In genomic region chr3:170634663-170635096, GRCh38 we compare ENCODE assay signal across 12 cellular contexts. TPM values are rescaled to one million over a fixed set of nuclear protein-coding genes. Genes with fewer than 3 reads are reported as not detected.
A peak's percentile ranks its signal among the peaks of the same experiment; 100 is the strongest.
DNase-seq lines count a peak whose midpoint lies in the region; ATAC-seq and TF ChIP-seq lines count a peak whose summit lies in the region.
"Had no signal": no experiment of that assay in that cellular context is flagged by ENCODE, and none has a peak within 500 bp of the region (broad histone marks: within the 10 kb centered on the region; RNA-seq: fewer than 3 reads in every experiment).

No MANE protein-coding gene starts in this region.

- H3K4me3 ChIP-seq in esophagus muscularis mucosa (no peak overlapping the region), BE2C (ENCODE audit: low read depth, low read length) (no peak overlapping the region), Caco-2 (ENCODE audit: low read depth, low read length) (no peak overlapping the region)
- H3K4me3 ChIP-seq: sigmoid colon had no signal

- no peaks in the 10 kb centered on the region for H3K4me1 Mint-ChIP-seq in Caco-2 (ENCODE audit: low read depth, unreplicated experiment)

- no peaks in the 10 kb centered on the region for H3K9me3 Mint-ChIP-seq in Caco-2 (ENCODE audit: unreplicated experiment)
- H3K9me3 Mint-ChIP-seq: stimulated activated naive CD8-positive, alpha-beta T cell treated with anti-CD3 and anti-CD28 coated beads, Interleukin-15, Interleukin-2, amounts not matched to agents 100 ng/mL and 50 ng/mL, for 24 hours had no signal

- no TSS peak for BruUV-seq in Caco-2 (replicated peaks; lab: Mats Ljungman, UMichigan)

- no peak for TF ChIP-seq EP300 in esophagus muscularis mucosa (IDR thresholded peaks at IDR 0.05)

- H3K27me3 ChIP-seq in esophagus muscularis mucosa (no peaks in the 10 kb centered on the region), BE2C (no peaks in the 10 kb centered on the region), Caco-2 (replicated peaks; ENCODE audit: control insufficient read depth, insufficient read depth, low read length) (no peaks in the 10 kb centered on the region)
- H3K27me3 ChIP-seq: sigmoid colon had no signal

- H3K27ac Mint-ChIP-seq in Caco-2 (ENCODE audit: unreplicated experiment) = no peak overlapping the region
- H3K27ac Mint-ChIP-seq: stimulated activated naive CD8-positive, alpha-beta T cell treated with anti-CD3 and anti-CD28 coated beads, Interleukin-15, Interleukin-2, amounts not matched to agents 100 ng/mL and 50 ng/mL, for 24 hours had no signal

- WGBS in esophagus muscularis mucosa = 70% methylated on average over 1 of the region's 1 CpG

- no peak overlapping the region for H3K27ac ChIP-seq in esophagus muscularis mucosa (replicated peaks in 1 of 4)
- H3K27ac ChIP-seq: sigmoid colon had no signal

- TF ChIP-seq POLR2A in esophagus muscularis mucosa (IDR thresholded peaks at IDR 0.05; ENCODE audit: low read depth) = no peak

- ATAC-seq in GM18519 (IDR thresholded peaks at IDR 0.05; ENCODE audit: low FRiP score, unreplicated experiment) = peak; percentile 53
- ATAC-seq in GM21381 (IDR thresholded peaks at IDR 0.05; ENCODE audit: unreplicated experiment) = peak; percentile 63
- peak; percentile 63 for ATAC-seq in HG03064 (IDR thresholded peaks at IDR 0.05; ENCODE audit: low read depth, unreplicated experiment)

- intact Hi-C loops in esophagus muscularis mucosa (cut with DNase I) (no loop called here), Caco-2 (cut with micrococcal nuclease; ENCODE audit: unreplicated experiment) (no loop called here)

- H3K9me3 ChIP-seq in esophagus muscularis mucosa (no peaks in the 10 kb centered on the region), BE2C (no peaks in the 10 kb centered on the region), Caco-2 (no peaks in the 10 kb centered on the region)
- H3K9me3 ChIP-seq: sigmoid colon had no signal

- H3K4me1 ChIP-seq in esophagus muscularis mucosa = no peaks in the 10 kb centered on the region
- H3K4me1 ChIP-seq in BE2C = peaks cover 17% of the 10 kb centered on the region
- no peaks in the 10 kb centered on the region for H3K4me1 ChIP-seq in Caco-2
- H3K4me1 ChIP-seq: sigmoid colon had no signal

- no peaks in the 10 kb centered on the region for H3K36me3 Mint-ChIP-seq in Caco-2 (ENCODE audit: insufficient read depth, unreplicated experiment)

- CTCF ChIA-PET in HEK293T (lab: Yijun Ruan, JAX) (no interaction called here), Caco-2 (lab: Charles Lee) (no interaction called here)

- TF ChIP-seq CTCF in esophagus muscularis mucosa (IDR thresholded peaks at IDR 0.05) (no peak), BE2C (IDR thresholded peaks at IDR 0.05; ENCODE audit: low read depth, low read length) (no peak), Caco-2 (IDR thresholded peaks at IDR 0.05; ENCODE audit: insufficient read depth in 1 of 2, low read depth in 1 of 2, low read length in 1 of 2, severe bottlenecking in 1 of 2, unreplicated experiment in 1 of 2) (no peak)

- no peaks in the 10 kb centered on the region for H3K27me3 Mint-ChIP-seq in Caco-2 (ENCODE audit: insufficient read depth, unreplicated experiment)

- POLR2A ChIA-PET in HEK293T (lab: Yijun Ruan, JAX) (no interaction called here), Caco-2 (lab: Charles Lee) (no interaction called here)

- peak; percentile 26 for DNase-seq in esophagus muscularis mucosa (ENCODE audit: extremely low spot score)
- DNase-seq in BE2C = no peak
- DNase-seq in HEK293T (ENCODE audit: extremely low spot score) = no peak
- DNase-seq in Caco-2 = no peak
- no peak for DNase-seq in NCI-H1048 (lab: John Stamatoyannopoulos, UW)
- DNase-seq: activated CD4-positive, alpha-beta T cell treated with anti-CD3 and anti-CD28 coated beads, Interleukin-2, amount 50 U/mL, for 48 hours; SHP77 treated with DMSO at 0.1 percent for 48 hours; sigmoid colon had no signal

- no peaks in the 10 kb centered on the region for H3K36me3 ChIP-seq in esophagus muscularis mucosa
- no peaks in the 10 kb centered on the region for H3K36me3 ChIP-seq in BE2C
- no peaks in the 10 kb centered on the region for H3K36me3 ChIP-seq in Caco-2 (ENCODE audit: control insufficient read depth, insufficient read depth, low read length)
- H3K36me3 ChIP-seq: sigmoid colon had no signal

- H3K4me3 Mint-ChIP-seq in Caco-2 (ENCODE audit: unreplicated experiment) = no peak overlapping the region
- H3K4me3 Mint-ChIP-seq: stimulated activated naive CD8-positive, alpha-beta T cell treated with anti-CD3 and anti-CD28 coated beads, Interleukin-15, Interleukin-2, amounts not matched to agents 100 ng/mL and 50 ng/mL, for 24 hours had no signal

TF ChIP-seq in HEK293T, 16 proteins besides CTCF, POLR2A, EP300 and RAD21:
- TF ChIP-seq ELF4 (IDR thresholded peaks at IDR 0.05) = no peak
- TF ChIP-seq FOXA1 (IDR thresholded peaks at IDR 0.05) = no peak
- TF ChIP-seq PKNOX1 (IDR thresholded peaks at IDR 0.05) = no peak

RNA-seq across cellular contexts. Expression of gene SLC7A14, which starts 48.8 kb away (rescaled TPM):
- 1 to 10 TPM in 1 of 4 donors, under 1 TPM in 3; 0.42 to 1.3 (median 0.58) TPM for total RNA-seq in esophagus muscularis mucosa
- polyA plus RNA-seq in BE2C (2012; ENCODE audit: insufficient read depth, insufficient read length, low read depth) = 22.1 TPM
- total RNA-seq in Caco-2 (2022) = not detected in 2 replicates
